Comparison of ENCODE assay signal across 20 cellular contexts in the genomic region with DNA sequence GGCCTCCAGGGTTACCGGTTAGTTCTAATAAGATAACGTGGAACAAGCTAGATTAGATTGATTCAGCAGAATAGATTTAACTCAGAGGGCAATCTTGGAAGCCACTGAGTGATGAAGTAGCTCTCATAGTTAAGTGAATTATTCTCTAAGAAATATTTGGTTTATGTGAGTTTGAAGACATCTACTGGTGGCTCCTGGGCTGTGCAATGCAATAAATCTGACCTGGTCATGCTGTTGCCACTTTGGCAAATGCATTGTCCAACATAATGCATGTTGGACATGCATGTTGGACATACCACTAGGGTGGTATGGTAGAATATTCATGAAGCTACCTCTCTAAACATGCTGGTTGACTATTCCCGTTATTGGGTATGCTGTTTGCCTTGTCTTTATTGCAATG.
"Had no signal": no experiment of that assay in that cellular context is flagged by ENCODE, and none has a peak within 500 bp of the region (broad histone marks: within the 10 kb centered on the region; RNA-seq: fewer than 3 reads in every experiment).

No MANE protein-coding gene starts in this region.

- H2AFZ ChIP-seq: hepatocyte, neural progenitor cell had no signal

- H3K4me2 ChIP-seq: hepatocyte, neural progenitor cell had no signal

- H3K27me3 Mint-ChIP-seq: activated B cell treated with CpG ODN at 0.5 μM for 24 hours; activated CD4-positive, alpha-beta T cell treated with anti-CD3 and anti-CD28 coated beads, Interleukin-2, amount 10 ng/mL, durations not matched to agents 24 days and 14 days; activated naive CD8-positive, alpha-beta T cell treated with anti-CD3 and anti-CD28 coated beads for 36 hours had no signal

- H3K4me1 Mint-ChIP-seq: activated CD4-positive, alpha-beta T cell treated with anti-CD3 and anti-CD28 coated beads, Interleukin-2, amount 10 ng/mL, durations not matched to agents 24 days and 14 days; neural progenitor cell had no signal

- H3K27me3 ChIP-seq: body of pancreas, esophagus muscularis mucosa, hepatocyte, left lung, neural progenitor cell, right lobe of liver, upper lobe of right lung had no signal

- H3K4me3 ChIP-seq: body of pancreas, coronary artery, esophagus muscularis mucosa, hepatocyte, left lung, neural progenitor cell, right lobe of liver, thoracic aorta, upper lobe of right lung had no signal

- H3K36me3 Mint-ChIP-seq: activated naive CD8-positive, alpha-beta T cell treated with anti-CD3 and anti-CD28 coated beads for 36 hours; neural progenitor cell had no signal

- H3K9ac ChIP-seq: neural progenitor cell had no signal

- H3K9me3 ChIP-seq: right lobe of liver, thoracic aorta, upper lobe of right lung had no signal

- H3K27ac ChIP-seq: body of pancreas, coronary artery, esophagus muscularis mucosa, hepatocyte, left lung, neural progenitor cell, right lobe of liver, thoracic aorta, upper lobe of right lung had no signal

- H3K4me3 Mint-ChIP-seq: activated B cell treated with CpG ODN at 0.5 μM for 24 hours; activated CD4-positive, alpha-beta T cell treated with anti-CD3 and anti-CD28 coated beads, Interleukin-2, amount 10 ng/mL, durations not matched to agents 24 days and 14 days; activated CD8-positive, alpha-beta T cell treated with anti-CD3 and anti-CD28 coated beads, Interleukin-2, amount 10 ng/mL, durations not matched to agents 7 days and 5 days; activated naive CD8-positive, alpha-beta T cell treated with anti-CD3 and anti-CD28 coated beads for 36 hours; activated T-cell treated with anti-CD3 and anti-CD28 coated beads, Interleukin-2, amount 50 U/mL, for 72 hours; neural progenitor cell had no signal

- H3K27ac Mint-ChIP-seq: activated B cell treated with CpG ODN at 0.5 μM for 24 hours; activated CD4-positive, alpha-beta T cell treated with anti-CD3 and anti-CD28 coated beads, Interleukin-2, amount 10 ng/mL, durations not matched to agents 24 days and 14 days; activated CD8-positive, alpha-beta T cell treated with anti-CD3 and anti-CD28 coated beads, Interleukin-2, amount 10 ng/mL, durations not matched to agents 7 days and 5 days; activated naive CD8-positive, alpha-beta T cell treated with anti-CD3 and anti-CD28 coated beads for 36 hours; activated T-cell treated with anti-CD3 and anti-CD28 coated beads, Interleukin-2, amount 50 U/mL, for 72 hours; neural progenitor cell had no signal

- H3K4me1 ChIP-seq: body of pancreas, esophagus muscularis mucosa, left lung, neural progenitor cell, upper lobe of right lung had no signal

- H3K79me2 ChIP-seq: hepatocyte had no signal

- ATAC-seq: activated CD8-positive, alpha-beta T cell treated with anti-CD3 and anti-CD28 coated beads, Interleukin-2, amount 10 ng/mL, durations not matched to agents 7 days and 5 days; activated T-cell treated with anti-CD3 and anti-CD28 coated beads, Interleukin-2, amount 50 U/mL, for 72 hours; body of pancreas; left lung; right lobe of liver; upper lobe of right lung had no signal

- DNase-seq: activated B cell treated with CpG ODN at 0.5 μM for 24 hours; activated CD4-positive, alpha-beta T cell treated with anti-CD3 and anti-CD28 coated beads, Interleukin-2, amount 10 ng/mL, durations not matched to agents 24 days and 14 days; activated CD8-positive, alpha-beta memory T cell treated with anti-CD3 and anti-CD28 coated beads, Interleukin-2, amount 50 U/mL, for 4 hours; activated CD8-positive, alpha-beta T cell treated with anti-CD3 and anti-CD28 coated beads, Interleukin-2, amount 10 ng/mL, durations not matched to agents 7 days and 5 days; activated gamma-delta T cell treated with Interleukin-2 at 50 U/mL for 16 hours; activated naive CD8-positive, alpha-beta T cell treated with anti-CD3 and anti-CD28 coated beads for 36 hours; activated T-cell treated with anti-CD3 and anti-CD28 coated beads, Interleukin-2, amount 50 U/mL, for 72 hours; amygdala; body of pancreas; central memory CD4-positive, alpha-beta T cell; kidney; left lung; mammary epithelial cell; right lobe of liver; upper lobe of right lung had no signal
